Comparison of ENCODE assay signal across 5 cellular contexts in genomic region chr5:4129523-4129922, GRCh38.
"Had no signal": no experiment of that assay in that cellular context is flagged by ENCODE, and none has a peak within 500 bp of the region (broad histone marks: within the 10 kb centered on the region; RNA-seq: fewer than 3 reads in every experiment).

No MANE protein-coding gene starts in this region.

- H3K27ac ChIP-seq: HL-60 had no signal

- ATAC-seq: GM23338, HepG2 had no signal

- DNase-seq: H9, HCEC 1CT had no signal

- H3K4me3 ChIP-seq: GM23338 had no signal
